ENCODE assay signal across 8 cellular contexts in genomic region chr11:72722050-72722748, GRCh38.
DNase-seq lines count a peak whose midpoint lies in the region; ATAC-seq, FAIRE-seq and TF ChIP-seq lines count a peak whose summit lies in the region.

No MANE protein-coding gene starts in this region.

- DNase-seq in DMS53 treated with DMSO at 0.1 percent for 48 hours (lab: John Stamatoyannopoulos, UW; ENCODE audit: unreplicated experiment) (peak; percentile 100), RCC 7860 (ENCODE audit: low spot score) (peak; percentile 84), activated T-helper 1 cell treated with Interleukin-2 at 50 U/mL for 16 hours (ENCODE audit: low read depth) (peak; percentile 70), fibroblast of gingiva (ENCODE audit: low read depth) (peak; percentile 87), nephron progenitor cell (peak; percentile 74)
- peak; percentile 84 for DNase-seq in stimulated activated naive CD4-positive, alpha-beta T cell treated with Interleukin-2 at 50 U/mL for 16 hours (lab: John Stamatoyannopoulos, UW)

- H3K27ac Mint-ChIP-seq in nephron progenitor cell: peak overlapping the region; percentile 92

- H3K27me3 Mint-ChIP-seq in nephron progenitor cell (ENCODE audit: low read depth, poor library complexity): no peaks in the 10 kb centered on the region

- H3K4me3 Mint-ChIP-seq in nephron progenitor cell: peak overlapping the region; percentile 66

- H3K9me3 Mint-ChIP-seq in nephron progenitor cell: no peaks in the 10 kb centered on the region

- no peak for TF ChIP-seq CTCF in nephron progenitor cell (IDR thresholded peaks at IDR 0.05)

- no peaks in the 10 kb centered on the region for H3K36me3 Mint-ChIP-seq in nephron progenitor cell (ENCODE audit: low read depth)

- peak; percentile 8 for FAIRE-seq in RCC 7860 (lab: Jason Lieb, UNC)

- no peak for TF ChIP-seq EP300 in Ishikawa (IDR thresholded peaks at IDR 0.05; ENCODE audit: borderline replicate concordance)

- peak; percentile 67 for ATAC-seq in GM21619 (IDR thresholded peaks at IDR 0.05; ENCODE audit: unreplicated experiment)

- peaks cover 44% of the 10 kb centered on the region for H3K4me1 Mint-ChIP-seq in nephron progenitor cell

- no peak for TF ChIP-seq RAD21 in Ishikawa (IDR thresholded peaks at IDR 0.05; ENCODE audit: low read depth)

TF ChIP-seq in Ishikawa, 13 proteins besides CTCF, POLR2A, EP300 and RAD21:
- TF ChIP-seq ZBTB7A (IDR thresholded peaks at IDR 0.05; ENCODE audit: low read depth) (no peak), CREB1 (IDR thresholded peaks at IDR 0.05; ENCODE audit: low read depth) (peak; percentile 96)
TF ChIP-seq in Ishikawa: peak in this region for 1.

Comparison
In these comparisons a context has a peak if more than half of its experiments do, and no peak if none do; other contexts are left out.
1. Peak in every context shown above with its lines: DNase-seq and ATAC-seq.